Comparison of ENCODE assay signal across 1 cellular context in the genomic region with DNA sequence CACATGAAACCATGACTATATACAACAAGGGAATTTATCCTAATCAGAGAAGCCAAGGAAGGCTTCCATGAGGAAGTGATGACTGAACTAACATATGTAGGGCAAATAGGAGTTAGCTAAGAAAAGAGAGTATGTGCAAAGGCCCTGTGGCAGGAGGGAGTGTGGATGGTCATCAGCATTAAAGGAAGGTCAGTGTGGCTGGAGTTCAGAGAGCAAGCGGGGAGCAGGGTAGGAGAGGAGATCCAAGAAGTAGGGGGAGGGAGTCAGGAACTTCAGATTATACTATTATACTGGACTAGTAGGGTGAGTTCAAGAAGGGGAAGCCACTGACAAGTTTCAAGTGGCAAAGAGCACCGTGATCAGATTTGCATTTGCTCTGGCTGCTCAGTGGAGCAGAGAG.
TF ChIP-seq lines count a peak whose summit lies in the region.

No MANE protein-coding gene starts in this region.

TF ChIP-seq in HEK293, 187 proteins besides CTCF, POLR2A, EP300 and RAD21:
- TF ChIP-seq ZNF280D (tag by site-specific recombination; IDR thresholded peaks at IDR 0.05): 0 out of 2 replicates have a peak, but pooled peaks have one; percentile 38
- TF ChIP-seq ZNF654 (tag by site-specific recombination; IDR thresholded peaks at IDR 0.05; ENCODE audit: low read depth): 0 out of 2 replicates have a peak, but pooled peaks have one; percentile 3
- TF ChIP-seq FEZF1 (tag by site-specific recombination; IDR thresholded peaks at IDR 0.05): no peak
- TF ChIP-seq OSR2 (tag by site-specific recombination; IDR thresholded peaks at IDR 0.05): no peak
- TF ChIP-seq ZNF623 (tag by site-specific recombination; IDR thresholded peaks at IDR 0.05): peak; percentile 100
